27 cellular contexts compared by ENCODE assay signal in genomic region chr2:235909371-235909770, GRCh38.
"Had no signal": no experiment of that assay in that cellular context is flagged by ENCODE, and none has a peak within 500 bp of the region (broad histone marks: within the 10 kb centered on the region; RNA-seq: fewer than 3 reads in every experiment).

No MANE protein-coding gene starts in this region.

- H3K4me3 ChIP-seq: dorsolateral prefrontal cortex, gastroesophageal sphincter, heart left ventricle, hepatocyte, lung, mucosa of descending colon, right lobe of liver, smooth muscle cell, suprapubic skin, transverse colon, upper lobe of right lung, uterus had no signal

- DNase-seq: dorsolateral prefrontal cortex; effector CD4-positive, alpha-beta T cell; foreskin keratinocyte; heart left ventricle; kidney; mesenchymal stem cell; mucosa of descending colon; naive B cell; right lobe of liver; stimulated activated CD4-positive, alpha-beta T cell treated with anti-CD3 and anti-CD28 coated beads, Interleukin-12 subunit alpha, Interleukin-12 subunit beta, amount 100 ng/mL, for 4 hours; stimulated activated CD4-positive, alpha-beta T cell treated with anti-CD3 and anti-CD28 coated beads, Interleukin-1b, Interleukin-23, amount 100 ng/mL, for 48 hours; stimulated activated CD4-positive, alpha-beta T cell treated with anti-CD3 and anti-CD28 coated beads, Interleukin-4, amount 100 ng/mL, for 1 hour; stimulated activated CD8-positive, alpha-beta memory T cell treated with anti-CD3 and anti-CD28 coated beads, Interleukin-4, amount 100 ng/mL, for 48 hours; stimulated activated naive CD4-positive, alpha-beta T cell; stimulated activated naive CD8-positive, alpha-beta T cell treated with anti-CD3 and anti-CD28 coated beads, Interleukin-15, amount 100 ng/mL, for 72 hours; transverse colon; upper lobe of right lung; uterus had no signal

- H3K36me3 Mint-ChIP-seq: naive B cell; natural killer cell treated with Interleukin-12 subunit alpha and Interleukin-12 subunit beta and Interleukin-15 and Interleukin-18, amount 100 ng/mL, for 72 hours had no signal

- H3K27ac Mint-ChIP-seq: mesothelial cell of epicardium; natural killer cell treated with Interleukin-12 subunit alpha and Interleukin-12 subunit beta and Interleukin-15 and Interleukin-18, amount 100 ng/mL, for 72 hours; progenitor cell of endocrine pancreas; stimulated activated naive CD8-positive, alpha-beta T cell treated with anti-CD3 and anti-CD28 coated beads, Interleukin-15, amount 100 ng/mL, for 72 hours had no signal

- H3K9me3 Mint-ChIP-seq: natural killer cell treated with Interleukin-12 subunit alpha and Interleukin-12 subunit beta and Interleukin-15 and Interleukin-18, amount 100 ng/mL, for 72 hours had no signal

- H3K4me1 Mint-ChIP-seq: naive B cell; neural crest cell; stimulated activated naive CD8-positive, alpha-beta T cell treated with anti-CD3 and anti-CD28 coated beads, Interleukin-15, amount 100 ng/mL, for 72 hours had no signal

- H3K4me3 Mint-ChIP-seq: mesothelial cell of epicardium; naive B cell; natural killer cell treated with Interleukin-12 subunit alpha and Interleukin-12 subunit beta and Interleukin-15 and Interleukin-18, amount 100 ng/mL, for 72 hours; neural crest cell; stimulated activated naive CD8-positive, alpha-beta T cell treated with anti-CD3 and anti-CD28 coated beads, Interleukin-15, amount 100 ng/mL, for 72 hours had no signal
